In the genomic region with DNA sequence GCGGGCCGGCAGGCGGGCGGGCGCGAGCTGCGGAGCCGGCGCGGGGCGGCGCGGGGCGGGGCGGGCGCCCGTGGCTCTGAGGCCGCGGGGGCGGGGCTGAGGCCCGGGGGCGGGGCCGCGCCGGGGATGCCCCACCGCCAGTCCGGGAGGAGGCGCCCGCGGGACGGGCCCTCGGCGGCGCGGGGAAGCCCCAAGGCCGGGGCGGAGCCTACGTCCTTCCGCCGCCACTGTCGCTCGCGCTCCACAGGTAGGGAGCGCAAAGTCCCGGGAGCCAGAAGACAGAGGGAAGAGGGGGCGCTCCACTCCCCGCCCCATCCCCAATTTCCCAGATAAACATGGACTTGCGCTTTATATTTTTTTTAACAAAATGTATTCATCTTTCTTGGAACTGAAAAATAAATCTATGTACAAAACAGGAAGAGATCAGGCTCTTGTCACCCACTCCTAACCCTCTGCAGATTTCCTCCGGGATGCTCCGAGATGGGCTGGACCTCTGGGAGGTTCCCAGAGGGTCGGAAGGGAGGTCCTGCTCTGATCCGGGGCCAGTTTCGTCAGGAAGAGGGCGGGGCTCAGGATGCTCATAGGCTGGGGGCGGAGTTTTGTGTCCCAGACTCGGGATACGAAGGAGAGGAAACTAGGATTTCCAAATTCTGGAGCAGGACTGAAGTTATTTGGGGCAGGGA, we compare ENCODE assay signal across 1 cellular context.
A peak's percentile ranks its signal among the peaks of the same experiment; 100 is the strongest.
TF ChIP-seq lines count a peak whose summit lies in the region.

Gene MAP4K2, minus strand, starts transcription at position 52 of the 683 bp plus-strand sequence. CDS start 65 bp downstream, outside the sequence.

TF ChIP-seq in K562, 482 proteins besides CTCF, POLR2A, EP300 and RAD21 (continued from another document):
- TF ChIP-seq MNT (conservative IDR thresholded peaks at IDR 0.05), result peak; percentile 21 to 52; a peak in 1 of 4 replicates
- peak in 1 of 2 experiments; percentile 76; a peak in 1 of 4 replicates for TF ChIP-seq UBTF (IDR thresholded peaks at IDR 0.05; ENCODE audit: borderline replicate concordance in 1 of 2, low read depth in 2 of 2, low read length in 2 of 2)
- TF ChIP-seq ATF7 (IDR thresholded peaks at IDR 0.05), result peak; percentile 63; the same call in 1 of the 2 replicates
- TF ChIP-seq MYBL2 (IDR thresholded peaks at IDR 0.05; ENCODE audit: low read depth), result no peak
- TF ChIP-seq MYBL2 (CRISPR knock-in tag; IDR thresholded peaks at IDR 0.05; ENCODE audit: borderline replicate concordance), result no peak
- TF ChIP-seq, protein P1, sequence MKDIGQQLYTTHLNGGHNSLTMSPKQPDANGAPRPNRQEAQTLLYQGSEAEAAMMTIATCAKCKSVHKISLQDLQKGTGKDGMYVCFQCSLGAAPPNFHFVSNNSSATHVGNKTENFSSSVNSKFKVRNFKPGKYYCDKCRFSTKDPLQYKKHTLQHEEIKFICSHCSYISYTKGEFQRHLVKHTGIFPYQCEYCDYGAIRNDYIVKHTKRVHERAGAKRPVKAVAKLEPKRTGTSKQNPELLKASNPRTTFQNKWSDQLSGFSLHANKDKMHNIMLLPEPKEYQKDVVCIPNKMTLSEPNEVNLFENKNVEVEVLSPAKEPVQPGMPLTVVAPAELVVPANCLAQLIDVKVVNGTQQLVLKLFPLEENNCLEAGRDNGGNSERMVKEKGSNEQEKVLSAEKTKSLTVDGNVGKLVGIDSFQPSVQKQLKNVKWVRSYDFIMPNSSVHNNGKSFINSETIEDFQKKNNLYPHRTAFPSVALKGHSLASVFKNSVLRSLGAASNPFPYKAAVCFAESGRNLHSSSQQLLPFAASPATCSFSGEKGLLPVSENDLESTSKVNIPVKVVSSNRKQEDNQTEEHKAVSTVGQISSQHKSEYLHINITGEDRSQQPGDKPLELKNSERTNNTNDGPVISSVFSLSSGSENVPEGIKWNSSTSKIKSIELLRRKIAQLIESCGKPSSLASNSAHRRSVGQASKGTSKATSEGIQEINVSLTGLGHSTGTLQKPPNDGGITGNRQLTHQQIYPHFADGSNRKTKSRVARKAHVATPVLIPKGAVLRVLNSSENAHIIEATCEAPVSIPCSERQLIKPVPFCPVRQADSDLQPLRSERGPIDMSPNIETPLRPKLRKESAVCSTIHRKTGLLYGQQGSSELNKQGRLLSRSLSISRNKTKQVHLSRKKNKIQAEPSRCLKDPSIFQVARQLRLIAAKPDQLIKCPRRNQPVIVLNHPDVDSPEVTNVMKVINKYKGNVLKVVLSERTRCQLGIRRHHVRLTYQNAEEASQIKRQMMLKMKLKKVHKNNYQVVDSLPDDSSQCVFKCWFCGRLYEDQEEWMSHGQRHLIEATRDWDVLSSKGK (CRISPR knock-in tag; IDR thresholded peaks at IDR 0.05), result no peak
- TF ChIP-seq MCM2 (IDR thresholded peaks at IDR 0.05; ENCODE audit: low read depth), result no peak
- TF ChIP-seq CTBP1 (IDR thresholded peaks at IDR 0.05; ENCODE audit: borderline replicate concordance), result peak; percentile 54
- peak; percentile 8 to 34; a peak in 2 of 4 replicates for TF ChIP-seq NRF1 (conservative IDR thresholded peaks at IDR 0.05 in 1 of 2, IDR thresholded peaks at IDR 0.05 in 1 of 2)
- peak; percentile 42 for TF ChIP-seq PKNOX1 (IDR thresholded peaks at IDR 0.05)
- TF ChIP-seq CXXC5 (CRISPR knock-in tag; IDR thresholded peaks at IDR 0.05), result peak; percentile 73
- TF ChIP-seq ZBTB7A (IDR thresholded peaks at IDR 0.05; ENCODE audit: borderline replicate concordance, control insufficient read depth, low read depth, low read length), result peak; percentile 20; the same call in 1 of the 2 replicates
- TF ChIP-seq, protein P2, sequence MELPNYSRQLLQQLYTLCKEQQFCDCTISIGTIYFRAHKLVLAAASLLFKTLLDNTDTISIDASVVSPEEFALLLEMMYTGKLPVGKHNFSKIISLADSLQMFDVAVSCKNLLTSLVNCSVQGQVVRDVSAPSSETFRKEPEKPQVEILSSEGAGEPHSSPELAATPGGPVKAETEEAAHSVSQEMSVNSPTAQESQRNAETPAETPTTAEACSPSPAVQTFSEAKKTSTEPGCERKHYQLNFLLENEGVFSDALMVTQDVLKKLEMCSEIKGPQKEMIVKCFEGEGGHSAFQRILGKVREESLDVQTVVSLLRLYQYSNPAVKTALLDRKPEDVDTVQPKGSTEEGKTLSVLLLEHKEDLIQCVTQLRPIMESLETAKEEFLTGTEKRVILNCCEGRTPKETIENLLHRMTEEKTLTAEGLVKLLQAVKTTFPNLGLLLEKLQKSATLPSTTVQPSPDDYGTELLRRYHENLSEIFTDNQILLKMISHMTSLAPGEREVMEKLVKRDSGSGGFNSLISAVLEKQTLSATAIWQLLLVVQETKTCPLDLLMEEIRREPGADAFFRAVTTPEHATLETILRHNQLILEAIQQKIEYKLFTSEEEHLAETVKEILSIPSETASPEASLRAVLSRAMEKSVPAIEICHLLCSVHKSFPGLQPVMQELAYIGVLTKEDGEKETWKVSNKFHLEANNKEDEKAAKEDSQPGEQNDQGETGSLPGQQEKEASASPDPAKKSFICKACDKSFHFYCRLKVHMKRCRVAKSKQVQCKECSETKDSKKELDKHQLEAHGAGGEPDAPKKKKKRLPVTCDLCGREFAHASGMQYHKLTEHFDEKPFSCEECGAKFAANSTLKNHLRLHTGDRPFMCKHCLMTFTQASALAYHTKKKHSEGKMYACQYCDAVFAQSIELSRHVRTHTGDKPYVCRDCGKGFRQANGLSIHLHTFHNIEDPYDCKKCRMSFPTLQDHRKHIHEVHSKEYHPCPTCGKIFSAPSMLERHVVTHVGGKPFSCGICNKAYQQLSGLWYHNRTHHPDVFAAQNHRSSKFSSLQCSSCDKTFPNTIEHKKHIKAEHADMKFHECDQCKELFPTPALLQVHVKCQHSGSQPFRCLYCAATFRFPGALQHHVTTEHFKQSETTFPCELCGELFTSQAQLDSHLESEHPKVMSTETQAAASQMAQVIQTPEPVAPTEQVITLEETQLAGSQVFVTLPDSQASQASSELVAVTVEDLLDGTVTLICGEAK (IDR thresholded peaks at IDR 0.05), result peak; percentile 54; the same call in 1 of the 2 replicates
- TF ChIP-seq, protein P2 (CRISPR knock-in tag; IDR thresholded peaks at IDR 0.05), result no peak
- peak; percentile 85 for TF ChIP-seq VEZF1 (CRISPR knock-in tag; IDR thresholded peaks at IDR 0.05)
